ENCODE assay signal across 24 cellular contexts in genomic region chr15:69164807-69165636, GRCh38. TPM values are rescaled to one million over a fixed set of nuclear protein-coding genes. Genes with fewer than 3 reads are reported as not detected.
DNase-seq lines count a peak whose midpoint lies in the region; ATAC-seq, FAIRE-seq and TF ChIP-seq lines count a peak whose summit lies in the region.
"Had no signal": no experiment of that assay in that cellular context is flagged by ENCODE, and none has a peak within 500 bp of the region (broad histone marks: within the 10 kb centered on the region; RNA-seq: fewer than 3 reads in every experiment).

No MANE protein-coding gene starts in this region.

- no peak overlapping the region for H3K4me2 ChIP-seq in GM23248 (ENCODE audit: unreplicated experiment)
- no peak overlapping the region for H3K4me2 ChIP-seq in K562 (ENCODE audit: insufficient read depth, low read length)

- peaks cover 2% of the 10 kb centered on the region for H3K36me3 Mint-ChIP-seq in neural crest cell (ENCODE audit: low read depth)
- H3K36me3 Mint-ChIP-seq: activated naive CD4-positive, alpha-beta T cell treated with anti-CD3 and anti-CD28 coated beads, Interleukin-2, amount 50 U/mL, for 24 hours; immature natural killer cell; naive B cell had no signal

- no peak for FAIRE-seq in K562 (lab: Jason Lieb, UNC)

- peak; percentile 69 for TF ChIP-seq EP300 in K562 (IDR thresholded peaks at IDR 0.05; ENCODE audit: low read length)

- H3K36me3 ChIP-seq in GM23248 (ENCODE audit: low read depth) (no peaks in the 10 kb centered on the region), K562 (ENCODE audit: control insufficient read depth, insufficient read depth, low read length) (no peaks in the 10 kb centered on the region)
- H3K36me3 ChIP-seq: lower lobe of right lung, thoracic aorta had no signal

- H3K4me3 ChIP-seq in GM23248 (no peak overlapping the region), K562 (no peak overlapping the region), dorsolateral prefrontal cortex (no peak overlapping the region)
- H3K4me3 ChIP-seq: body of pancreas, coronary artery, lower lobe of right lung, thoracic aorta had no signal

- no peak overlapping the region for H3K9ac ChIP-seq in GM23248
- H3K9ac ChIP-seq in K562 (ENCODE audit: insufficient read depth in 1 of 2, low read depth in 2 of 2, low read length in 2 of 2): no peak overlapping the region

- DNase-seq in GM23248 (peak; percentile 44), NCI-H82 treated with DMSO at 0.1 percent for 48 hours (lab: John Stamatoyannopoulos, UW; ENCODE audit: unreplicated experiment) (peak; percentile 61), K562 (ENCODE audit: extremely low read depth in 1 of 4, low spot score in 3 of 4) (peak in 1 of 4 experiments; percentile 6), neural crest cell (ENCODE audit: low read depth, low spot score) (no peak), dorsolateral prefrontal cortex (no peak), globus pallidus (ENCODE audit: low spot score) (no peak), NCI-H2171 treated with DMSO at 0.1 percent for 48 hours (lab: John Stamatoyannopoulos, UW) (no peak)
- DNase-seq in activated CD4-positive, alpha-beta T cell treated with anti-CD3 and anti-CD28 coated beads, Interleukin-2, amount 50 U/mL, for 4 hours: no peak
- DNase-seq: activated CD4-positive, alpha-beta T cell treated with anti-CD3 and anti-CD28 coated beads, Interleukin-2, amount 50 U/mL, for 1 hour; activated T-cell treated with anti-CD3 and anti-CD28 coated beads for 4 hours; body of pancreas; Calu3; head of caudate nucleus; immature natural killer cell; Karpas-422; lower lobe of right lung; naive B cell; NCI-H1417 treated with DMSO at 0.1 percent for 48 hours; SHP77 treated with DMSO at 0.1 percent for 48 hours; T-helper 9 cell had no signal

- H3K27ac ChIP-seq in GM23248 (no peak overlapping the region), K562 (ENCODE audit: extremely low read depth, low read depth, low read length) (no peak overlapping the region), dorsolateral prefrontal cortex (no peak overlapping the region)
- H3K27ac ChIP-seq: body of pancreas, coronary artery, lower lobe of right lung, thoracic aorta had no signal

- no peak for ATAC-seq in K562
- ATAC-seq: body of pancreas, lower lobe of right lung had no signal

- H3F3A ChIP-seq in GM23248 (ENCODE audit: insufficient read depth): 0 out of 2 replicates have a peak, but pooled peaks cover 5% of the 10 kb centered on the region

- no peak overlapping the region for H3K27ac Mint-ChIP-seq in neural crest cell (ENCODE audit: unreplicated experiment)
- H3K27ac Mint-ChIP-seq: activated naive CD4-positive, alpha-beta T cell treated with anti-CD3 and anti-CD28 coated beads, Interleukin-2, amount 50 U/mL, for 24 hours; B cell; immature natural killer cell; naive B cell had no signal

- H3K27me3 ChIP-seq in GM23248 (replicated peaks; ENCODE audit: insufficient read depth): no peaks in the 10 kb centered on the region
- no peaks in the 10 kb centered on the region for H3K27me3 ChIP-seq in K562 (ENCODE audit: control insufficient read depth in 2 of 2, insufficient read depth in 2 of 2, low read length in 2 of 2)
- H3K27me3 ChIP-seq in dorsolateral prefrontal cortex: no peaks in the 10 kb centered on the region
- H3K27me3 ChIP-seq: body of pancreas had no signal

- peaks cover 19% of the 10 kb centered on the region for H3K4me1 Mint-ChIP-seq in neural crest cell

- H3K79me2 ChIP-seq in GM23248 (ENCODE audit: insufficient read depth): peaks cover 63% of the 10 kb centered on the region
- 0 out of 3 replicates have a peak, but pooled peaks cover 3% of the 10 kb centered on the region for H3K79me2 ChIP-seq in K562 (ENCODE audit: control insufficient read depth, insufficient read depth, low read length)

- BruUV-seq in K562 (replicated peaks; lab: Mats Ljungman, UMichigan): no TSS peak

- H2AFZ ChIP-seq in GM23248: no peak overlapping the region
- no peak overlapping the region for H2AFZ ChIP-seq in K562 (ENCODE audit: low read depth, low read length)

- H3K4me1 ChIP-seq in GM23248 (ENCODE audit: insufficient read depth) (no peaks in the 10 kb centered on the region), K562 (replicated peaks in 1 of 2; ENCODE audit: control insufficient read depth in 2 of 2, insufficient read depth in 2 of 2, low read length in 2 of 2) (peaks cover 17 to 27% of the 10 kb centered on the region in 2 experiments)

- H4K20me1 ChIP-seq in GM23248 (ENCODE audit: insufficient read depth): no peaks in the 10 kb centered on the region
- peaks cover 7% of the 10 kb centered on the region; the same call in 1 of the 2 replicates for H4K20me1 ChIP-seq in K562 (replicated peaks; ENCODE audit: control insufficient read depth, insufficient read depth, low read length)

- peak in 1 of 2 experiments; percentile 27; a peak in 2 of 4 replicates for TF ChIP-seq RAD21 in K562 (CRISPR knock-in tag; conservative IDR thresholded peaks at IDR 0.05 in 1 of 2, IDR thresholded peaks at IDR 0.05 in 1 of 2)

- WGBS in GM23248 (ENCODE audit: low coverage in 1 of 2, low lambda C conversion rate in 2 of 2, missing lambda C conversion rate in 2 of 2), 2 experiments: 48 to 51% methylated on average over 3 of the region's 3 CpGs
- 0% methylated on average over 2 of the region's 3 CpGs for WGBS in K562 (ENCODE audit: insufficient coverage, low coverage, missing lambda C conversion rate)

- no peaks in the 10 kb centered on the region for H3K9me3 Mint-ChIP-seq in neural crest cell
- H3K9me3 Mint-ChIP-seq: activated naive CD4-positive, alpha-beta T cell treated with anti-CD3 and anti-CD28 coated beads, Interleukin-2, amount 50 U/mL, for 24 hours; naive B cell had no signal

- H3K9me2 ChIP-seq in GM23248 (ENCODE audit: insufficient read depth): no peaks in the 10 kb centered on the region

- in situ Hi-C loops in GM23248 (cut with MboI): no loop called here
- in situ Hi-C loops in K562 (cut with MboI): no loop called here

- TF ChIP-seq POLR2A in K562 (conservative IDR thresholded peaks at IDR 0.05): no peak

- no peaks in the 10 kb centered on the region for H3K9me3 ChIP-seq in GM23248 (ENCODE audit: low read depth)
- no peaks in the 10 kb centered on the region for H3K9me3 ChIP-seq in K562 (replicated peaks; ENCODE audit: control insufficient read depth, insufficient read depth, low read depth, low read length)
- H3K9me3 ChIP-seq: body of pancreas, lower lobe of right lung, thoracic aorta had no signal

- H3K27me3 Mint-ChIP-seq in neural crest cell (ENCODE audit: low read depth): no peaks in the 10 kb centered on the region
- H3K27me3 Mint-ChIP-seq: activated naive CD4-positive, alpha-beta T cell treated with anti-CD3 and anti-CD28 coated beads, Interleukin-2, amount 50 U/mL, for 24 hours had no signal

- TF ChIP-seq CTCF in K562 (IDR thresholded peaks at IDR 0.05 in 2 of 3, conservative IDR thresholded peaks at IDR 0.05 in 1 of 3; ENCODE audit: insufficient read depth in 2 of 3, low read depth in 1 of 3, low read length in 3 of 3) (no peak), neural crest cell (conservative IDR thresholded peaks at IDR 0.05) (no peak), dorsolateral prefrontal cortex (IDR thresholded peaks at IDR 0.05 in 54 of 56, conservative IDR thresholded peaks at IDR 0.05 in 2 of 56; ENCODE audit: low read depth in 1 of 56, partially characterized antibody in 56 of 56) (no peak)

- H3K9me1 ChIP-seq in K562 (ENCODE audit: control insufficient read depth, insufficient read depth, low read length): no peaks in the 10 kb centered on the region

- POLR2A ChIA-PET in K562 (lab: Yijun Ruan, JAX): no interaction called here

- CTCF ChIA-PET in K562 (lab: Yijun Ruan, JAX; ENCODE audit: low intra/inter-chr PET ratio): no interaction called here

- H3K4me3 Mint-ChIP-seq in neural crest cell: peak overlapping the region; percentile 27
- H3K4me3 Mint-ChIP-seq: activated naive CD4-positive, alpha-beta T cell treated with anti-CD3 and anti-CD28 coated beads, Interleukin-2, amount 50 U/mL, for 24 hours; B cell; immature natural killer cell had no signal

- intact Hi-C loops in K562 (cut with micrococcal nuclease) (loop anchor here (10.0 kb wide), 1 partner anchor 300 kb away; no protein-coding TSS in a partner anchor), dorsolateral prefrontal cortex (cut with DNase I) (loop anchor here in 1 of 2 donors (5.0 kb wide), 2 partner anchors 102 to 108 kb away; no protein-coding TSS in a partner anchor)

TF ChIP-seq in K562, 482 proteins besides CTCF, POLR2A, EP300 and RAD21 (continues in another document):
- no peak for TF ChIP-seq ZBTB2 (IDR thresholded peaks at IDR 0.05)

RNA-seq across cellular contexts. Expression of gene GLCE, which starts 4.6 kb away (rescaled TPM):
- 12.4 and 17.1 TPM in 2 replicates for total RNA-seq in GM23248 (2014; rRNA removed; shearing (Covaris generic))
- polyA plus RNA-seq in GM23248 (2016; fragmentation: Nextera tagmentation; extraction: Ambion mirVana) (9.3 and 9.7 TPM in 2 replicates), K562 (2011; rRNA removed) (3.0 and 4.6 TPM in 2 replicates), K562 (2014; fragmentation: Illumina TruSeq; extraction: Trizol) (10.9 and 11.3 TPM in 2 replicates), K562 (2014; fragmentation: Nextera tagmentation; extraction: Ambion mirVana) (10 to 100 TPM; 10.0 to 12.0 TPM), K562 (2014; rRNA removed) (10.6 and 11.0 TPM in 2 replicates)
- 2.8 and 8.7 TPM in 2 replicates for total RNA-seq in K562 (2011; cell fraction: chromatin; rRNA removed; ENCODE audit: low replicate concordance)
- 1.7 and 2.2 TPM in 2 replicates for total RNA-seq in K562 (2011; cell fraction: nucleolus; rRNA removed)
- total RNA-seq in K562 (2011; cell fraction: nucleoplasm; rRNA removed): 4.0 and 5.0 TPM in 2 replicates
- total RNA-seq in K562 (2014; rRNA removed) (6.5 and 8.2 TPM in 2 replicates), K562 (2014; rRNA removed; fragmentation: Illumina TruSeq; extraction: Trizol) (12.3 and 13.3 TPM in 2 replicates), K562 (2015; rRNA removed; fragmentation: Illumina TruSeq; extraction: Trizol) (10.4 and 11.3 TPM in 2 replicates), K562 (2021) (10.0 and 10.2 TPM in 2 replicates), neural crest cell (16.1 and 17.8 TPM in 2 replicates), dorsolateral prefrontal cortex (10 to 100 TPM; 10.7 to 33.2 (median 23.6) TPM)
- 2.0 and 2.9 TPM in 2 replicates for polyA plus RNA-seq in K562 (2011; cell fraction: cytosol; rRNA removed)
- polyA plus RNA-seq in K562 (2011; cell fraction: nucleus; rRNA removed): 1.5 and 2.2 TPM in 2 replicates
- polyA plus RNA-seq in K562 (2012): 8.0 and 34.3 TPM in 2 replicates
- polyA minus RNA-seq in K562 (2011; rRNA and poly(A)+ RNA removed): 5.2 and 6.8 TPM in 2 replicates
- 1.1 and 3.0 TPM in 2 replicates for polyA minus RNA-seq in K562 (2011; cell fraction: cytosol; rRNA and poly(A)+ RNA removed)
- polyA minus RNA-seq in K562 (2011; cell fraction: nucleus; rRNA and poly(A)+ RNA removed): 1.9 and 2.4 TPM in 2 replicates

Comparison
In these comparisons a context has a peak if more than half of its experiments do, and no peak if none do; other contexts are left out.
1. DNase-seq: peak in GM23248 (single experiment) and NCI-H82 treated with DMSO at 0.1 percent for 48 hours (single experiment); none in neural crest cell (single experiment), dorsolateral prefrontal cortex (0 of 10), activated CD4-positive, alpha-beta T cell treated with anti-CD3 and anti-CD28 coated beads, Interleukin-2, amount 50 U/mL, for 4 hours (0 of 2), globus pallidus (single experiment) and NCI-H2171 treated with DMSO at 0.1 percent for 48 hours (single experiment).